In genomic region chr12:113863455-113863845, GRCh38 we compare ENCODE assay signal across 13 cellular contexts.
DNase-seq lines count a peak whose midpoint lies in the region; ATAC-seq and TF ChIP-seq lines count a peak whose summit lies in the region.
"Had no signal": no experiment of that assay in that cellular context is flagged by ENCODE, and none has a peak within 500 bp of the region (broad histone marks: within the 10 kb centered on the region; RNA-seq: fewer than 3 reads in every experiment).

No MANE protein-coding gene starts in this region.

- H3K27me3 ChIP-seq in Peyer's patch, result no peaks in the 10 kb centered on the region
- H3K27me3 ChIP-seq: ascending aorta, dorsolateral prefrontal cortex, gastrocnemius medialis had no signal

- CTCF ChIA-PET in HEK293 (lab: Yijun Ruan, JAX), result no interaction called here

- no peaks in the 10 kb centered on the region for H3K9me3 ChIP-seq in HEK293 (ENCODE audit: control insufficient read depth, insufficient read depth, low read depth, low read length)
- H3K9me3 ChIP-seq in Peyer's patch, result no peaks in the 10 kb centered on the region
- H3K9me3 ChIP-seq: ascending aorta, gastrocnemius medialis had no signal

- H3K4me1 ChIP-seq in HEK293 (ENCODE audit: control insufficient read depth, insufficient read depth, low read length), result peaks cover 3% of the 10 kb centered on the region; the same call in 1 of the 2 replicates
- H3K4me1 ChIP-seq in Peyer's patch, result peaks cover 0 to 4% (median 0%) of the 10 kb centered on the region in 4 donors
- H3K4me1 ChIP-seq: ascending aorta, gastrocnemius medialis had no signal

- H3K27ac ChIP-seq in HEK293 (ENCODE audit: extremely low read depth, low read depth, low read length), result no peak overlapping the region
- H3K27ac ChIP-seq in Peyer's patch, result no peak overlapping the region
- H3K27ac ChIP-seq: ascending aorta, gastrocnemius medialis had no signal

- POLR2A ChIA-PET in HEK293 (lab: Yijun Ruan, JAX), result no interaction called here

- H3K36me3 ChIP-seq in HEK293 (ENCODE audit: control insufficient read depth in 2 of 2, insufficient read depth in 1 of 2, low read length in 2 of 2), result no peaks in the 10 kb centered on the region
- H3K36me3 ChIP-seq in Peyer's patch, result peaks cover 0 to 3% (median 0%) of the 10 kb centered on the region in 3 donors

- no peak for TF ChIP-seq POLR2A in Peyer's patch (IDR thresholded peaks at IDR 0.05)

- peak; percentile 25 for DNase-seq in fibroblast of the aortic adventitia (ENCODE audit: low read depth)
- peak; percentile 18 for DNase-seq in renal cortical epithelial cell (ENCODE audit: low read depth)
- no peak for DNase-seq in Peyer's patch
- DNase-seq in left lobe of liver (ENCODE audit: low spot score), result no peak
- DNase-seq: activated CD4-positive, alpha-beta T cell treated with anti-CD3 and anti-CD28 coated beads, Interleukin-2, amount 10 ng/mL, durations not matched to agents 24 days and 14 days; gastrocnemius medialis; NCI-H1092 treated with DMSO at 0.1 percent for 48 hours; NCI-H345 had no signal

- no peak for TF ChIP-seq CTCF in HEK293 (tag by site-specific recombination; IDR thresholded peaks at IDR 0.05)
- TF ChIP-seq CTCF in fibroblast of the aortic adventitia (IDR thresholded peaks at IDR 0.05; ENCODE audit: insufficient read depth, low read length), result no peak
- no peak for TF ChIP-seq CTCF in Peyer's patch (IDR thresholded peaks at IDR 0.05)

- ATAC-seq in left lobe of liver (no peak), GM21528 (IDR thresholded peaks at IDR 0.05; ENCODE audit: low FRiP score, unreplicated experiment) (no peak)
- ATAC-seq: gastrocnemius medialis had no signal

- H3K4me3 ChIP-seq in HEK293 (ENCODE audit: low read depth, low read length), result no peak overlapping the region
- H3K4me3 ChIP-seq in fibroblast of the aortic adventitia (ENCODE audit: low read depth, low read length), result no peak overlapping the region
- no peak overlapping the region for H3K4me3 ChIP-seq in Peyer's patch
- H3K4me3 ChIP-seq: ascending aorta, dorsolateral prefrontal cortex, gastrocnemius medialis had no signal

TF ChIP-seq in HEK293, 187 proteins besides CTCF, POLR2A, EP300 and RAD21:
- TF ChIP-seq ZSCAN18 (tag by site-specific recombination; IDR thresholded peaks at IDR 0.05) (no peak), ZNF658 (tag by site-specific recombination; IDR thresholded peaks at IDR 0.05) (no peak), KLF9 (tag by site-specific recombination; IDR thresholded peaks at IDR 0.05; ENCODE audit: low read depth) (no peak), ELK4 (IDR thresholded peaks at IDR 0.05; ENCODE audit: borderline replicate concordance, low read depth, low read length) (no peak), ZNF391 (tag by site-specific recombination; IDR thresholded peaks at IDR 0.05; ENCODE audit: borderline replicate concordance, low read depth) (0 out of 2 replicates have a peak, but pooled peaks have one; percentile 51), ZSCAN4 (tag by site-specific recombination; IDR thresholded peaks at IDR 0.05) (no peak)

TF ChIP-seq in PFSK-1, 5 proteins besides CTCF, POLR2A, EP300 and RAD21:
- TF ChIP-seq FOXP2 (optimal IDR thresholded peaks at IDR 0.05; ENCODE audit: borderline replicate concordance, extremely low read depth, extremely low read length, insufficient read depth) (peak; percentile 0), TAF1 (IDR thresholded peaks at IDR 0.05; ENCODE audit: borderline replicate concordance, insufficient read depth, low read length) (no peak)

Comparison
In these comparisons a context has a peak if more than half of its experiments do, and no peak if none do; other contexts are left out.
1. DNase-seq: peak in fibroblast of the aortic adventitia (single experiment) and renal cortical epithelial cell (single experiment); none in Peyer's patch (0 of 3) and left lobe of liver (single experiment).